ENCODE assay signal across 2 cellular contexts in the genomic region with DNA sequence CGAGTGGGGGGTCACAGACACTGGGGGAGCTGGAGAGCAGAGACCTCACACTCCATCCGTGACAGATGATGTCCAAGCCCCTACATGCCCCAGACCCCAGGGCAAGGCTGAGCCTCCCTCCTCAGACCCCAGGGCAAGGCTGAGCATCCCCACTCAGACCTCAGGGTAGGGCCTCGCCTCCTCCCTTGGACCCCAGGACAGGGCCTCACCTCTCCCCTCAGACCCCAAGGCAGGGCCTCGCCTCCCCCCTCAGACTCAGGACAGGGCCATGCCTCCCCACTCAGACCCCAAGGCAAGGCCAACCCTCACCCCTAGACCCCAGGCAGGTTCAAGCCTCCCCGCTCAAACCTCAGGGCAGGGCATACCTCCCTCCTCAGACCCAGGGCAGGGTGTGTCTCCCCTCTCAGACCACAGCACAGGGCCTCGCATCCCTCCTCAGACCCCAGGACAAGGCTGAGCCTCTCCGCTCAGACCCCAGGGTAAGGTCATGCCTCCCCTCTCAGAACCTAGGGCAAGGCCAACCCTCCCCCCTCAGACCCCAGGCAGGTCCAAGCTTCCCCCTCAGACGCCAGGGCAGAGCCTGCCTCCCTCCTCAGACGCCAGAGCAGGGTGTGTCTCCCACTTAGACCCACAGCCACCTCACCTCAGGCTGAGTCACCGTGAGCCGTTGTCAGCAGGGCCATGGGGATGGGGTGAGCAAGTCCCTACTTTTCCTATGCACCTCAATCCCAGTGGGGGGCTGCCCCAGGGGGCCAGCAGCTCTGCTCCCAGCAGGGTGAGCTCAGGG.
TF ChIP-seq lines count a peak whose summit lies in the region.

No MANE protein-coding gene starts in this region.

TF ChIP-seq in SK-N-SH treated with all-trans-retinoic acid at 6 μM for 48 hours, 23 proteins besides CTCF, POLR2A, EP300 and RAD21:
- TF ChIP-seq ZFP3 (CRISPR knock-in tag; IDR thresholded peaks at IDR 0.05) (no peak), ZC3H10 (CRISPR knock-in tag; IDR thresholded peaks at IDR 0.05) (no peak), SNAI2 (CRISPR knock-in tag; IDR thresholded peaks at IDR 0.05) (no peak), BACH2 (CRISPR knock-in tag; IDR thresholded peaks at IDR 0.05; ENCODE audit: borderline replicate concordance) (no peak), TCF4 (CRISPR knock-in tag; IDR thresholded peaks at IDR 0.05; ENCODE audit: borderline replicate concordance) (no peak), ARNTL (CRISPR knock-in tag; IDR thresholded peaks at IDR 0.05; ENCODE audit: borderline replicate concordance, low read depth) (no peak), TOX (CRISPR knock-in tag; IDR thresholded peaks at IDR 0.05; ENCODE audit: borderline replicate concordance) (no peak), ZNF70 (CRISPR knock-in tag; IDR thresholded peaks at IDR 0.05) (no peak)
- TF ChIP-seq, protein P1, sequence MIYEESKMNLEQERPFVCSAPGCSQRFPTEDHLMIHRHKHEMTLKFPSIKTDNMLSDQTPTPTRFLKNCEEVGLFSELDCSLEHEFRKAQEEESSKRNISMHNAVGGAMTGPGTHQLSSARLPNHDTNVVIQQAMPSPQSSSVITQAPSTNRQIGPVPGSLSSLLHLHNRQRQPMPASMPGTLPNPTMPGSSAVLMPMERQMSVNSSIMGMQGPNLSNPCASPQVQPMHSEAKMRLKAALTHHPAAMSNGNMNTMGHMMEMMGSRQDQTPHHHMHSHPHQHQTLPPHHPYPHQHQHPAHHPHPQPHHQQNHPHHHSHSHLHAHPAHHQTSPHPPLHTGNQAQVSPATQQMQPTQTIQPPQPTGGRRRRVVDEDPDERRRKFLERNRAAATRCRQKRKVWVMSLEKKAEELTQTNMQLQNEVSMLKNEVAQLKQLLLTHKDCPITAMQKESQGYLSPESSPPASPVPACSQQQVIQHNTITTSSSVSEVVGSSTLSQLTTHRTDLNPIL (CRISPR knock-in tag; IDR thresholded peaks at IDR 0.05; ENCODE audit: low read depth), result no peak
- TF ChIP-seq, protein P2, sequence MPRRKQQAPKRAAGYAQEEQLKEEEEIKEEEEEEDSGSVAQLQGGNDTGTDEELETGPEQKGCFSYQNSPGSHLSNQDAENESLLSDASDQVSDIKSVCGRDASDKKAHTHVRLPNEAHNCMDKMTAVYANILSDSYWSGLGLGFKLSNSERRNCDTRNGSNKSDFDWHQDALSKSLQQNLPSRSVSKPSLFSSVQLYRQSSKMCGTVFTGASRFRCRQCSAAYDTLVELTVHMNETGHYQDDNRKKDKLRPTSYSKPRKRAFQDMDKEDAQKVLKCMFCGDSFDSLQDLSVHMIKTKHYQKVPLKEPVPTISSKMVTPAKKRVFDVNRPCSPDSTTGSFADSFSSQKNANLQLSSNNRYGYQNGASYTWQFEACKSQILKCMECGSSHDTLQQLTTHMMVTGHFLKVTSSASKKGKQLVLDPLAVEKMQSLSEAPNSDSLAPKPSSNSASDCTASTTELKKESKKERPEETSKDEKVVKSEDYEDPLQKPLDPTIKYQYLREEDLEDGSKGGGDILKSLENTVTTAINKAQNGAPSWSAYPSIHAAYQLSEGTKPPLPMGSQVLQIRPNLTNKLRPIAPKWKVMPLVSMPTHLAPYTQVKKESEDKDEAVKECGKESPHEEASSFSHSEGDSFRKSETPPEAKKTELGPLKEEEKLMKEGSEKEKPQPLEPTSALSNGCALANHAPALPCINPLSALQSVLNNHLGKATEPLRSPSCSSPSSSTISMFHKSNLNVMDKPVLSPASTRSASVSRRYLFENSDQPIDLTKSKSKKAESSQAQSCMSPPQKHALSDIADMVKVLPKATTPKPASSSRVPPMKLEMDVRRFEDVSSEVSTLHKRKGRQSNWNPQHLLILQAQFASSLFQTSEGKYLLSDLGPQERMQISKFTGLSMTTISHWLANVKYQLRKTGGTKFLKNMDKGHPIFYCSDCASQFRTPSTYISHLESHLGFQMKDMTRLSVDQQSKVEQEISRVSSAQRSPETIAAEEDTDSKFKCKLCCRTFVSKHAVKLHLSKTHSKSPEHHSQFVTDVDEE (CRISPR knock-in tag; IDR thresholded peaks at IDR 0.05), result no peak
- TF ChIP-seq, protein P3, sequence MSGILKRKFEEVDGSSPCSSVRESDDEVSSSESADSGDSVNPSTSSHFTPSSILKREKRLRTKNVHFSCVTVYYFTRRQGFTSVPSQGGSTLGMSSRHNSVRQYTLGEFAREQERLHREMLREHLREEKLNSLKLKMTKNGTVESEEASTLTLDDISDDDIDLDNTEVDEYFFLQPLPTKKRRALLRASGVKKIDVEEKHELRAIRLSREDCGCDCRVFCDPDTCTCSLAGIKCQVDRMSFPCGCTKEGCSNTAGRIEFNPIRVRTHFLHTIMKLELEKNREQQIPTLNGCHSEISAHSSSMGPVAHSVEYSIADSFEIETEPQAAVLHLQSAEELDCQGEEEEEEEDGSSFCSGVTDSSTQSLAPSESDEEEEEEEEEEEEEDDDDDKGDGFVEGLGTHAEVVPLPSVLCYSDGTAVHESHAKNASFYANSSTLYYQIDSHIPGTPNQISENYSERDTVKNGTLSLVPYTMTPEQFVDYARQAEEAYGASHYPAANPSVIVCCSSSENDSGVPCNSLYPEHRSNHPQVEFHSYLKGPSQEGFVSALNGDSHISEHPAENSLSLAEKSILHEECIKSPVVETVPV (CRISPR knock-in tag; IDR thresholded peaks at IDR 0.05), result no peak
- TF ChIP-seq, protein P4, sequence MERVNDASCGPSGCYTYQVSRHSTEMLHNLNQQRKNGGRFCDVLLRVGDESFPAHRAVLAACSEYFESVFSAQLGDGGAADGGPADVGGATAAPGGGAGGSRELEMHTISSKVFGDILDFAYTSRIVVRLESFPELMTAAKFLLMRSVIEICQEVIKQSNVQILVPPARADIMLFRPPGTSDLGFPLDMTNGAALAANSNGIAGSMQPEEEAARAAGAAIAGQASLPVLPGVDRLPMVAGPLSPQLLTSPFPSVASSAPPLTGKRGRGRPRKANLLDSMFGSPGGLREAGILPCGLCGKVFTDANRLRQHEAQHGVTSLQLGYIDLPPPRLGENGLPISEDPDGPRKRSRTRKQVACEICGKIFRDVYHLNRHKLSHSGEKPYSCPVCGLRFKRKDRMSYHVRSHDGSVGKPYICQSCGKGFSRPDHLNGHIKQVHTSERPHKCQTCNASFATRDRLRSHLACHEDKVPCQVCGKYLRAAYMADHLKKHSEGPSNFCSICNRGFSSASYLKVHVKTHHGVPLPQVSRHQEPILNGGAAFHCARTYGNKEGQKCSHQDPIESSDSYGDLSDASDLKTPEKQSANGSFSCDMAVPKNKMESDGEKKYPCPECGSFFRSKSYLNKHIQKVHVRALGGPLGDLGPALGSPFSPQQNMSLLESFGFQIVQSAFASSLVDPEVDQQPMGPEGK (CRISPR knock-in tag; IDR thresholded peaks at IDR 0.05; ENCODE audit: borderline replicate concordance), result no peak

TF ChIP-seq in SK-N-SH, 30 proteins besides CTCF, POLR2A, EP300 and RAD21:
- TF ChIP-seq RXRA (IDR thresholded peaks at IDR 0.05; ENCODE audit: borderline replicate concordance, low read depth), result no peak
- no peak for TF ChIP-seq FOSL2 (IDR thresholded peaks at IDR 0.05; ENCODE audit: borderline replicate concordance, low read depth)
- TF ChIP-seq, protein P5, sequence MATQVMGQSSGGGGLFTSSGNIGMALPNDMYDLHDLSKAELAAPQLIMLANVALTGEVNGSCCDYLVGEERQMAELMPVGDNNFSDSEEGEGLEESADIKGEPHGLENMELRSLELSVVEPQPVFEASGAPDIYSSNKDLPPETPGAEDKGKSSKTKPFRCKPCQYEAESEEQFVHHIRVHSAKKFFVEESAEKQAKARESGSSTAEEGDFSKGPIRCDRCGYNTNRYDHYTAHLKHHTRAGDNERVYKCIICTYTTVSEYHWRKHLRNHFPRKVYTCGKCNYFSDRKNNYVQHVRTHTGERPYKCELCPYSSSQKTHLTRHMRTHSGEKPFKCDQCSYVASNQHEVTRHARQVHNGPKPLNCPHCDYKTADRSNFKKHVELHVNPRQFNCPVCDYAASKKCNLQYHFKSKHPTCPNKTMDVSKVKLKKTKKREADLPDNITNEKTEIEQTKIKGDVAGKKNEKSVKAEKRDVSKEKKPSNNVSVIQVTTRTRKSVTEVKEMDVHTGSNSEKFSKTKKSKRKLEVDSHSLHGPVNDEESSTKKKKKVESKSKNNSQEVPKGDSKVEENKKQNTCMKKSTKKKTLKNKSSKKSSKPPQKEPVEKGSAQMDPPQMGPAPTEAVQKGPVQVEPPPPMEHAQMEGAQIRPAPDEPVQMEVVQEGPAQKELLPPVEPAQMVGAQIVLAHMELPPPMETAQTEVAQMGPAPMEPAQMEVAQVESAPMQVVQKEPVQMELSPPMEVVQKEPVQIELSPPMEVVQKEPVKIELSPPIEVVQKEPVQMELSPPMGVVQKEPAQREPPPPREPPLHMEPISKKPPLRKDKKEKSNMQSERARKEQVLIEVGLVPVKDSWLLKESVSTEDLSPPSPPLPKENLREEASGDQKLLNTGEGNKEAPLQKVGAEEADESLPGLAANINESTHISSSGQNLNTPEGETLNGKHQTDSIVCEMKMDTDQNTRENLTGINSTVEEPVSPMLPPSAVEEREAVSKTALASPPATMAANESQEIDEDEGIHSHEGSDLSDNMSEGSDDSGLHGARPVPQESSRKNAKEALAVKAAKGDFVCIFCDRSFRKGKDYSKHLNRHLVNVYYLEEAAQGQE (IDR thresholded peaks at IDR 0.05; ENCODE audit: low read depth, low read length), result no peak
- TF ChIP-seq SIN3A (IDR thresholded peaks at IDR 0.05; ENCODE audit: borderline replicate concordance, low read depth, low read length), result no peak
- no peak for TF ChIP-seq POLR2AphosphoS5 (IDR thresholded peaks at IDR 0.05; ENCODE audit: low read depth, low read length)
- TF ChIP-seq SMC3 (IDR thresholded peaks at IDR 0.05; ENCODE audit: low read depth, low read length), result no peak
- TF ChIP-seq ELF1 (IDR thresholded peaks at IDR 0.05), result no peak
- no peak for TF ChIP-seq RCOR1 (IDR thresholded peaks at IDR 0.05; ENCODE audit: low read length)
- TF ChIP-seq FOXM1 (IDR thresholded peaks at IDR 0.05; ENCODE audit: low read depth), result no peak
- TF ChIP-seq, protein P6, sequence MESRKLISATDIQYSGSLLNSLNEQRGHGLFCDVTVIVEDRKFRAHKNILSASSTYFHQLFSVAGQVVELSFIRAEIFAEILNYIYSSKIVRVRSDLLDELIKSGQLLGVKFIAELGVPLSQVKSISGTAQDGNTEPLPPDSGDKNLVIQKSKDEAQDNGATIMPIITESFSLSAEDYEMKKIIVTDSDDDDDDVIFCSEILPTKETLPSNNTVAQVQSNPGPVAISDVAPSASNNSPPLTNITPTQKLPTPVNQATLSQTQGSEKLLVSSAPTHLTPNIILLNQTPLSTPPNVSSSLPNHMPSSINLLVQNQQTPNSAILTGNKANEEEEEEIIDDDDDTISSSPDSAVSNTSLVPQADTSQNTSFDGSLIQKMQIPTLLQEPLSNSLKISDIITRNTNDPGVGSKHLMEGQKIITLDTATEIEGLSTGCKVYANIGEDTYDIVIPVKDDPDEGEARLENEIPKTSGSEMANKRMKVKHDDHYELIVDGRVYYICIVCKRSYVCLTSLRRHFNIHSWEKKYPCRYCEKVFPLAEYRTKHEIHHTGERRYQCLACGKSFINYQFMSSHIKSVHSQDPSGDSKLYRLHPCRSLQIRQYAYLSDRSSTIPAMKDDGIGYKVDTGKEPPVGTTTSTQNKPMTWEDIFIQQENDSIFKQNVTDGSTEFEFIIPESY (IDR thresholded peaks at IDR 0.05; ENCODE audit: borderline replicate concordance, low read depth), result no peak
- no peak for TF ChIP-seq TEAD4 (IDR thresholded peaks at IDR 0.05; ENCODE audit: borderline replicate concordance, insufficient read depth)
- TF ChIP-seq GATA2 (CRISPR knock-in tag; IDR thresholded peaks at IDR 0.05), result no peak
- TF ChIP-seq MEF2A (IDR thresholded peaks at IDR 0.05; ENCODE audit: borderline replicate concordance, low read depth), result no peak
- TF ChIP-seq MXI1 (IDR thresholded peaks at IDR 0.05; ENCODE audit: low read depth, low read length), result no peak
- TF ChIP-seq, protein P7, sequence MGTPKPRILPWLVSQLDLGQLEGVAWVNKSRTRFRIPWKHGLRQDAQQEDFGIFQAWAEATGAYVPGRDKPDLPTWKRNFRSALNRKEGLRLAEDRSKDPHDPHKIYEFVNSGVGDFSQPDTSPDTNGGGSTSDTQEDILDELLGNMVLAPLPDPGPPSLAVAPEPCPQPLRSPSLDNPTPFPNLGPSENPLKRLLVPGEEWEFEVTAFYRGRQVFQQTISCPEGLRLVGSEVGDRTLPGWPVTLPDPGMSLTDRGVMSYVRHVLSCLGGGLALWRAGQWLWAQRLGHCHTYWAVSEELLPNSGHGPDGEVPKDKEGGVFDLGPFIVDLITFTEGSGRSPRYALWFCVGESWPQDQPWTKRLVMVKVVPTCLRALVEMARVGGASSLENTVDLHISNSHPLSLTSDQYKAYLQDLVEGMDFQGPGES (IDR thresholded peaks at IDR 0.05; ENCODE audit: low read depth, low read length), result no peak
- TF ChIP-seq NRF1 (IDR thresholded peaks at IDR 0.05; ENCODE audit: low read depth, low read length), result no peak
- TF ChIP-seq, protein P8, sequence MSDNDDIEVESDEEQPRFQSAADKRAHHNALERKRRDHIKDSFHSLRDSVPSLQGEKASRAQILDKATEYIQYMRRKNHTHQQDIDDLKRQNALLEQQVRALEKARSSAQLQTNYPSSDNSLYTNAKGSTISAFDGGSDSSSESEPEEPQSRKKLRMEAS (IDR thresholded peaks at IDR 0.05; ENCODE audit: low read depth), result no peak
- TF ChIP-seq, protein P9, sequence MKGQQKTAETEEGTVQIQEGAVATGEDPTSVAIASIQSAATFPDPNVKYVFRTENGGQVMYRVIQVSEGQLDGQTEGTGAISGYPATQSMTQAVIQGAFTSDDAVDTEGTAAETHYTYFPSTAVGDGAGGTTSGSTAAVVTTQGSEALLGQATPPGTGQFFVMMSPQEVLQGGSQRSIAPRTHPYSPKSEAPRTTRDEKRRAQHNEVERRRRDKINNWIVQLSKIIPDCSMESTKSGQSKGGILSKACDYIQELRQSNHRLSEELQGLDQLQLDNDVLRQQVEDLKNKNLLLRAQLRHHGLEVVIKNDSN (IDR thresholded peaks at IDR 0.05; ENCODE audit: borderline replicate concordance, low read depth), result no peak
- TF ChIP-seq EZH2phosphoT487 (IDR thresholded peaks at IDR 0.05; ENCODE audit: borderline replicate concordance, low read depth), result no peak
- TF ChIP-seq, protein P10, sequence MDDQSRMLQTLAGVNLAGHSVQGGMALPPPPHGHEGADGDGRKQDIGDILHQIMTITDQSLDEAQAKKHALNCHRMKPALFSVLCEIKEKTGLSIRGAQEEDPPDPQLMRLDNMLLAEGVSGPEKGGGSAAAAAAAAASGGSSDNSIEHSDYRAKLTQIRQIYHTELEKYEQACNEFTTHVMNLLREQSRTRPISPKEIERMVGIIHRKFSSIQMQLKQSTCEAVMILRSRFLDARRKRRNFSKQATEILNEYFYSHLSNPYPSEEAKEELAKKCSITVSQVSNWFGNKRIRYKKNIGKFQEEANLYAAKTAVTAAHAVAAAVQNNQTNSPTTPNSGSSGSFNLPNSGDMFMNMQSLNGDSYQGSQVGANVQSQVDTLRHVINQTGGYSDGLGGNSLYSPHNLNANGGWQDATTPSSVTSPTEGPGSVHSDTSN (IDR thresholded peaks at IDR 0.05), result no peak
